Comparison of ENCODE assay signal across 9 cellular contexts in the genomic region with DNA sequence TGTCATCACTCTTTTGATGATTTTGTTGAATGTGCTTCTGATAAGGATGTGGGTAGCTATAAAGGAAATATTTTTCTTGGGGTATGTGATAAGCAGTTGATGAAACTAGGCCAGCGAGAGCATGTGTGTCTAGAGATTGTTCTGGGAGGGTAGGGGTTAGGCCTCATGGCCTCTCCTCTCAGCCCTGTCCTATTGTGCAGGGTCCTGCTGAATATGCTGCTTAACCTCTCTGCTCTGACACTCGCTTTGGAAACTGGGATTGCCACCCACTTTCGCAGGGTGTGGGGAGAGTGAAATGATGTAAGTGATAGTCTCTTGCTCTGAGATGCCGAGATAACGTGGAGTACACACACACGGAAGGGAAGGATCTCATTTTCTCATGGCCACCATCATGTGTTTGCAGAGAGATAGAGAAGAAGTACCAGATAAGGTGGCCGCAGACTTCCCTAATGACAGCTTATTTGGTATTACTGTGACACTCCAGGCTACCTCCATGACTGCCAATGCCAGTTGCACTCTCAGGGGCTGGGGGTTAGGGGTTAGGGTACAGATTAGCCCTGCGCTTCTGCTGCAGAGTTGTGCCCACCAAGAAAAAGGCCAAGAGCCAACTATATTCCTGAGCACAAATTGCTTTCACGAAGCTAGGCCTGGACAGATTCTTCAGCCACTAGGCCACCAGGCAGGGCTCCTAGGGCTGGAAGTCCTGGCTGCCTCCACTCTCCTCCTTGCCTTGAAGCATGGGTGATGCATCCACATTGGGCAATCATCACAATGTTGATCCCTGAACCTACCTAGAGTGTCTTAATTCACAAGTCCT. TPM values are rescaled to one million over a fixed set of nuclear protein-coding genes. Genes with fewer than 3 reads are reported as not detected.
DNase-seq lines count a peak whose midpoint lies in the region; ATAC-seq lines count a peak whose summit lies in the region.
"Had no signal": no experiment of that assay in that cellular context is flagged by ENCODE, and none has a peak within 500 bp of the region (broad histone marks: within the 10 kb centered on the region; RNA-seq: fewer than 3 reads in every experiment).

No MANE protein-coding gene starts in this region.

- H3K4me1 ChIP-seq in HAP-1 = 0 out of 2 replicates have a peak, but pooled peaks cover 3% of the 10 kb centered on the region
- H3K4me1 ChIP-seq: right atrium auricular region had no signal

- no peaks in the 10 kb centered on the region for H3K27me3 ChIP-seq in HAP-1 (ENCODE audit: low read depth)
- H3K27me3 ChIP-seq: MG63, right atrium auricular region had no signal

- peak; percentile 50 for ATAC-seq in stimulated activated naive CD8-positive, alpha-beta T cell treated with anti-CD3 and anti-CD28 coated beads, Interleukin-15, Interleukin-2, amounts not matched to agents 100 U/mL and 50 U/mL, for 24 hours

- peak overlapping the region; percentile 94 for H3K27ac ChIP-seq in epithelial cell of prostate
- H3K27ac ChIP-seq: right atrium auricular region had no signal

- no peaks in the 10 kb centered on the region for H3K9me3 ChIP-seq in HAP-1
- H3K9me3 ChIP-seq: MG63, right atrium auricular region had no signal

- H3K36me3 ChIP-seq in HAP-1 (replicated peaks) = no peaks in the 10 kb centered on the region
- H3K36me3 ChIP-seq: MG63, right atrium auricular region had no signal

- intact Hi-C loops in posterior cingulate gyrus (cut with DNase I) = no loop called here

- no peak overlapping the region for H3K4me3 ChIP-seq in HAP-1
- H3K4me3 ChIP-seq: MG63, right atrium auricular region had no signal

- in situ Hi-C loops in HAP-1 (cut with MboI; ENCODE audit: low sequenced_read_pairs) = no loop called here

- DNase-seq in OCI-M1 (lab: John Stamatoyannopoulos, UW) = peak; percentile 88
- DNase-seq in activated T-cell treated with anti-CD3 and anti-CD28 coated beads for 48 hours (ENCODE audit: low read depth) = peak; percentile 58
- DNase-seq in epithelial cell of prostate (ENCODE audit: low read depth, low spot score) = no peak
- DNase-seq in stimulated activated naive CD8-positive, alpha-beta T cell treated with anti-CD3 and anti-CD28 coated beads, Interleukin-15, Interleukin-2, amounts not matched to agents 100 U/mL and 50 U/mL, for 24 hours = peak; percentile 54
- no peak for DNase-seq in A172 (ENCODE audit: low spot score)
- DNase-seq in HAP-1 (ENCODE audit: low spot score in 2 of 2) = no peak
- DNase-seq in posterior cingulate gyrus = no peak
- DNase-seq: MG63 had no signal

RNA-seq across cellular contexts. Expression of gene TNFAIP8, which starts 25.2 kb away (rescaled TPM):
- 13.7 and 18.0 TPM in 2 replicates for total RNA-seq in A172 (2014; rRNA removed; shearing (Covaris generic))

Comparison
In these comparisons a context has a peak if more than half of its experiments do, and no peak if none do; other contexts are left out.
1. DNase-seq: peak in OCI-M1 (single experiment), activated T-cell treated with anti-CD3 and anti-CD28 coated beads for 48 hours (single experiment) and stimulated activated naive CD8-positive, alpha-beta T cell treated with anti-CD3 and anti-CD28 coated beads, Interleukin-15, Interleukin-2, amounts not matched to agents 100 U/mL and 50 U/mL, for 24 hours (single experiment); none in epithelial cell of prostate (single experiment), A172 (single experiment), HAP-1 (0 of 2) and posterior cingulate gyrus (0 of 10).